Comparison of ENCODE assay signal across 13 cellular contexts in genomic region chr6:151141685-151142084, GRCh38.
DNase-seq lines count a peak whose midpoint lies in the region; ATAC-seq, FAIRE-seq and TF ChIP-seq lines count a peak whose summit lies in the region.
"Had no signal": no experiment of that assay in that cellular context is flagged by ENCODE, and none has a peak within 500 bp of the region (broad histone marks: within the 10 kb centered on the region; RNA-seq: fewer than 3 reads in every experiment).

No MANE protein-coding gene starts in this region.

- CTCF ChIA-PET in K562 (lab: Yijun Ruan, JAX; ENCODE audit: low intra/inter-chr PET ratio), result no interaction called here

- H2AFZ ChIP-seq in K562 (ENCODE audit: low read depth, low read length) (no peak overlapping the region), smooth muscle cell (ENCODE audit: low read depth) (peak overlapping the region; percentile 33)

- TF ChIP-seq RAD21 in K562 (CRISPR knock-in tag; conservative IDR thresholded peaks at IDR 0.05 in 1 of 2, IDR thresholded peaks at IDR 0.05 in 1 of 2), result no peak

- TF ChIP-seq CTCF in K562 (IDR thresholded peaks at IDR 0.05 in 2 of 3, conservative IDR thresholded peaks at IDR 0.05 in 1 of 3; ENCODE audit: insufficient read depth in 2 of 3, low read depth in 1 of 3, low read length in 3 of 3), result no peak
- no peak for TF ChIP-seq CTCF in smooth muscle cell (IDR thresholded peaks at IDR 0.05; ENCODE audit: borderline replicate concordance, insufficient read depth, poor library complexity, severe bottlenecking)
- no peak for TF ChIP-seq CTCF in vagina (IDR thresholded peaks at IDR 0.05)
- no peak for TF ChIP-seq CTCF in osteocyte (IDR thresholded peaks at IDR 0.05)

- H3K36me3 Mint-ChIP-seq in osteocyte (ENCODE audit: unreplicated experiment), result peaks cover 3% of the 10 kb centered on the region

- H3K27me3 Mint-ChIP-seq in osteocyte (ENCODE audit: unreplicated experiment), result no peaks in the 10 kb centered on the region
- H3K27me3 Mint-ChIP-seq: dendritic cell treated with granulocyte-macrophage colony-stimulating factor and Interleukin-4, amounts not matched to agents 40 ng/mL and 50 ng/mL, for 4 days had no signal

- no peak overlapping the region for H3K4me3 Mint-ChIP-seq in osteocyte (ENCODE audit: unreplicated experiment)
- H3K4me3 Mint-ChIP-seq: dendritic cell treated with granulocyte-macrophage colony-stimulating factor and Interleukin-4, amounts not matched to agents 40 ng/mL and 50 ng/mL, for 4 days had no signal

- H4K20me1 ChIP-seq in K562 (replicated peaks; ENCODE audit: control insufficient read depth, insufficient read depth, low read length) (no peaks in the 10 kb centered on the region), smooth muscle cell (ENCODE audit: low read depth) (no peaks in the 10 kb centered on the region)

- no peak for FAIRE-seq in K562 (lab: Jason Lieb, UNC)
- FAIRE-seq: small intestine had no signal

- no peak for ATAC-seq in K562
- ATAC-seq in HG03342 (IDR thresholded peaks at IDR 0.05; ENCODE audit: unreplicated experiment), result no peak

- DNase-seq in HT1080 (ENCODE audit: low read depth) (peak; percentile 18), K562 (ENCODE audit: extremely low read depth in 1 of 4, low spot score in 3 of 4) (peak in 1 of 4 experiments; percentile 31), iris pigment epithelial cell (ENCODE audit: low read depth) (peak; percentile 78), smooth muscle cell (lab: John Stamatoyannopoulos, UW; ENCODE audit: unreplicated experiment) (no peak), vagina (ENCODE audit: extremely low spot score in 2 of 2) (no peak), osteocyte (ENCODE audit: extremely low spot score, unreplicated experiment) (no peak)
- DNase-seq: activated CD4-positive, alpha-beta T cell treated with anti-CD3 and anti-CD28 coated beads for 48 hours; head of caudate nucleus; MV-4-11; NCI-H526; small intestine had no signal

- 6% methylated on average over 5 of the region's 5 CpGs for WGBS in K562 (ENCODE audit: insufficient coverage, low coverage, missing lambda C conversion rate)
- 57% methylated on average over 5 of the region's 5 CpGs for WGBS in smooth muscle cell (ENCODE audit: low lambda C conversion rate)

- TF ChIP-seq EP300 in K562 (IDR thresholded peaks at IDR 0.05; ENCODE audit: low read length), result no peak

- H3K79me2 ChIP-seq in K562 (ENCODE audit: control insufficient read depth, insufficient read depth, low read length), result no peaks in the 10 kb centered on the region
- no peaks in the 10 kb centered on the region for H3K79me2 ChIP-seq in smooth muscle cell (ENCODE audit: low read depth)

- no TSS peak for BruUV-seq in K562 (replicated peaks; lab: Mats Ljungman, UMichigan)

- H3K4me3 ChIP-seq in K562, result no peak overlapping the region
- H3K4me3 ChIP-seq in smooth muscle cell, result no peak overlapping the region
- H3K4me3 ChIP-seq in vagina, result no peak overlapping the region

- H3K9me3 ChIP-seq in K562 (replicated peaks; ENCODE audit: control insufficient read depth, insufficient read depth, low read depth, low read length) (no peaks in the 10 kb centered on the region), smooth muscle cell (replicated peaks; ENCODE audit: low read depth) (no peaks in the 10 kb centered on the region), vagina (no peaks in the 10 kb centered on the region)

- H3K27me3 ChIP-seq in K562 (ENCODE audit: control insufficient read depth in 2 of 2, insufficient read depth in 2 of 2, low read length in 2 of 2) (peaks cover 48 to 65% of the 10 kb centered on the region in 2 experiments), smooth muscle cell (ENCODE audit: low read depth) (no peaks in the 10 kb centered on the region), vagina (no peaks in the 10 kb centered on the region)

- no peaks in the 10 kb centered on the region for H3K9me1 ChIP-seq in K562 (ENCODE audit: control insufficient read depth, insufficient read depth, low read length)

- H3K4me1 ChIP-seq in K562 (replicated peaks in 1 of 2; ENCODE audit: control insufficient read depth in 2 of 2, insufficient read depth in 2 of 2, low read length in 2 of 2) (peaks cover 0 to 2% of the 10 kb centered on the region in 2 experiments; a peak in 1 of 5 replicates), smooth muscle cell (ENCODE audit: low read depth) (peaks cover 4% of the 10 kb centered on the region), vagina (no peaks in the 10 kb centered on the region)

- H3K9ac ChIP-seq in K562 (ENCODE audit: insufficient read depth in 1 of 2, low read depth in 2 of 2, low read length in 2 of 2), result no peak overlapping the region
- H3K9ac ChIP-seq in smooth muscle cell (ENCODE audit: low read depth), result no peak overlapping the region

- TF ChIP-seq POLR2A in K562 (conservative IDR thresholded peaks at IDR 0.05), result no peak
- TF ChIP-seq POLR2A in vagina (IDR thresholded peaks at IDR 0.05), result no peak

- POLR2A ChIA-PET in K562 (lab: Yijun Ruan, JAX), result interaction anchor here (0.7 kb wide), 1 partner anchor 212 kb away, joined by 4 read pairs; no protein-coding TSS in a partner anchor

- in situ Hi-C loops in K562 (cut with MboI), result no loop called here

- H3F3A ChIP-seq in smooth muscle cell (ENCODE audit: low read depth), result no peaks in the 10 kb centered on the region

- no peak overlapping the region for H3K27ac Mint-ChIP-seq in osteocyte (ENCODE audit: unreplicated experiment)
- H3K27ac Mint-ChIP-seq: dendritic cell treated with granulocyte-macrophage colony-stimulating factor and Interleukin-4, amounts not matched to agents 40 ng/mL and 50 ng/mL, for 4 days had no signal

- H3K4me2 ChIP-seq in K562 (ENCODE audit: insufficient read depth, low read length) (no peak overlapping the region), smooth muscle cell (peak overlapping the region; percentile 44)

- H3K9me3 Mint-ChIP-seq in osteocyte (ENCODE audit: unreplicated experiment), result peaks cover 2% of the 10 kb centered on the region
- H3K9me3 Mint-ChIP-seq: dendritic cell treated with granulocyte-macrophage colony-stimulating factor and Interleukin-4, amounts not matched to agents 40 ng/mL and 50 ng/mL, for 4 days had no signal

- intact Hi-C loops in K562 (cut with micrococcal nuclease) (no loop called here), vagina (cut with DNase I) (no loop called here)

- peaks cover 12% of the 10 kb centered on the region for H3K4me1 Mint-ChIP-seq in osteocyte (ENCODE audit: unreplicated experiment)

- no peak overlapping the region for H3K27ac ChIP-seq in K562 (ENCODE audit: extremely low read depth, low read depth, low read length)
- H3K27ac ChIP-seq in smooth muscle cell (ENCODE audit: low read depth), result no peak overlapping the region
- H3K27ac ChIP-seq in vagina, result no peak overlapping the region

- H3K36me3 ChIP-seq in K562 (ENCODE audit: control insufficient read depth, insufficient read depth, low read length) (no peaks in the 10 kb centered on the region), smooth muscle cell (ENCODE audit: low read depth) (no peaks in the 10 kb centered on the region), vagina (no peaks in the 10 kb centered on the region)

TF ChIP-seq in K562, 482 proteins besides CTCF, POLR2A, EP300 and RAD21:
- peak; percentile 48 for TF ChIP-seq EGR1 (conservative IDR thresholded peaks at IDR 0.05)
- no peak for TF ChIP-seq SIX5 (IDR thresholded peaks at IDR 0.05; ENCODE audit: borderline replicate concordance in 1 of 2, insufficient read depth in 1 of 2, low read depth in 1 of 2, low read length in 2 of 2)

Comparison
In these comparisons a context has a peak if more than half of its experiments do, and no peak if none do; other contexts are left out.
1. DNase-seq: peak in HT1080 (single experiment) and iris pigment epithelial cell (single experiment); none in smooth muscle cell (single experiment), vagina (0 of 2) and osteocyte (single experiment).